Comparison of ENCODE assay signal across 10 cellular contexts in the genomic region with DNA sequence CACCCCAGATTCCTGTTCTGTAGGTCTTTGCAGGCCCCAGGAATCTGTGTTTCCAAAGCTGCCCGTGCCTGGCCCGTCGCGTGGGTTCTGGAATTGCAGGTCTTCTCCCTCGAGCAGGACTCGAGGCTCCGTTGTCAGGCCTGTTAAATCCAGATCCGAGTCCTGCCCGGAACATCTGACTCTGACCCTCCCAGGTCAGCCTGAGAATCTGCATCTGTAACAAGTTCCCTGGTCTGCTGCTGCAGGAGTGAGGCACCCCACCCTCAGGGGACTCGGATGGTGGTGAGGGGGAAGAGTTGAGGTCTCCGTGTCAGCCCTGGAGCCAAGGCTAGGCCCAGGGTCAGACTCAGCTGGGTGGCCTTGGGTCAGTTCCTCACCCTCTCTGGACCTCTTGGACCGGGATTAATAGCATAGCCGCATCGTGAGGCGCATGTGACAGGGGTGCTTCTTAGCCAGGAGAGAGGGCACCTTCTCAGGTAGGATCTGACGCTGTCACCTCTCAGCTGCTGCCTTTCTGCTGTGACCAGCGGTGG. TPM values are rescaled to one million over a fixed set of nuclear protein-coding genes. Genes with fewer than 3 reads are reported as not detected.
DNase-seq lines count a peak whose midpoint lies in the region; ATAC-seq and TF ChIP-seq lines count a peak whose summit lies in the region.
"Had no signal": no experiment of that assay in that cellular context is flagged by ENCODE, and none has a peak within 500 bp of the region (broad histone marks: within the 10 kb centered on the region; RNA-seq: fewer than 3 reads in every experiment).

No MANE protein-coding gene starts in this region.

- H3K36me3 Mint-ChIP-seq in CD8-positive, alpha-beta T cell, result no peaks in the 10 kb centered on the region
- H3K36me3 Mint-ChIP-seq in osteocyte (ENCODE audit: unreplicated experiment), result no peaks in the 10 kb centered on the region
- H3K36me3 Mint-ChIP-seq: activated naive CD4-positive, alpha-beta T cell treated with anti-CD3 and anti-CD28 coated beads, Interleukin-2, amount 50 U/mL, for 72 hours had no signal

- POLR2A ChIA-PET in CD8-positive, alpha-beta T cell (lab: Charles Lee), result interaction anchor here (0.9 to 1.1 kb wide), 3 partner anchors 16 to 88 kb away, joined by 3 to 4 read pairs (median 3); partner anchors contain the start of gene FANCA

- H3K27me3 Mint-ChIP-seq in CD8-positive, alpha-beta T cell (ENCODE audit: low read depth), result peaks cover 6% of the 10 kb centered on the region
- no peaks in the 10 kb centered on the region for H3K27me3 Mint-ChIP-seq in osteocyte (ENCODE audit: unreplicated experiment)

- peaks cover 26% of the 10 kb centered on the region for H3K4me1 Mint-ChIP-seq in CD8-positive, alpha-beta T cell (ENCODE audit: low read depth)
- peaks cover 25% of the 10 kb centered on the region for H3K4me1 Mint-ChIP-seq in osteocyte (ENCODE audit: unreplicated experiment)

- intact Hi-C loops in CD8-positive, alpha-beta T cell (cut with DNase I, micrococcal nuclease), result loop anchor here in 1 of 2 experiments (2.0 kb wide), 1 partner anchor 20 kb away; the partner anchor contains the start of gene FANCA
- intact Hi-C loops in ascending aorta (cut with DNase I), result no loop called here

- no peak overlapping the region for H3K27ac Mint-ChIP-seq in CD8-positive, alpha-beta T cell
- peak overlapping the region; percentile 94 for H3K27ac Mint-ChIP-seq in osteocyte (ENCODE audit: unreplicated experiment)

- H3K4me1 ChIP-seq in CD8-positive, alpha-beta T cell (ENCODE audit: insufficient read depth, low read length), result peaks cover 30% of the 10 kb centered on the region
- peaks cover 16% of the 10 kb centered on the region for H3K4me1 ChIP-seq in effector memory CD4-positive, alpha-beta T cell (ENCODE audit: control insufficient read depth, insufficient read depth, low read length, poor library complexity, severe bottlenecking)
- H3K4me1 ChIP-seq in ascending aorta, result no peaks in the 10 kb centered on the region

- TF ChIP-seq CTCF in CD8-positive, alpha-beta T cell (IDR thresholded peaks at IDR 0.05), result no peak
- TF ChIP-seq CTCF in LNCaP clone FGC (IDR thresholded peaks at IDR 0.05; ENCODE audit: control insufficient read depth, extremely low read depth, insufficient read depth) (no peak), osteocyte (IDR thresholded peaks at IDR 0.05) (no peak), ascending aorta (IDR thresholded peaks at IDR 0.05) (no peak)

- no peaks in the 10 kb centered on the region for H3K9me3 ChIP-seq in CD8-positive, alpha-beta T cell (ENCODE audit: low read length)
- no peaks in the 10 kb centered on the region for H3K9me3 ChIP-seq in effector memory CD4-positive, alpha-beta T cell (ENCODE audit: control insufficient read depth, low read length)
- no peaks in the 10 kb centered on the region for H3K9me3 ChIP-seq in ascending aorta

- H3K4me3 ChIP-seq in CD8-positive, alpha-beta T cell (ENCODE audit: low read depth, low read length), result peak overlapping the region; percentile 28
- H3K4me3 ChIP-seq in LNCaP clone FGC (ENCODE audit: low read depth, low read length), result peak overlapping the region; percentile 52
- H3K4me3 ChIP-seq in effector memory CD4-positive, alpha-beta T cell (ENCODE audit: insufficient read depth, low read depth, low read length, poor library complexity, severe bottlenecking), result peak overlapping the region; percentile 40
- H3K4me3 ChIP-seq in ascending aorta, result no peak overlapping the region

- no peaks in the 10 kb centered on the region for H3K36me3 ChIP-seq in CD8-positive, alpha-beta T cell (ENCODE audit: insufficient read depth, low read length)
- H3K36me3 ChIP-seq in effector memory CD4-positive, alpha-beta T cell (ENCODE audit: control insufficient read depth, insufficient read depth, low read length), result no peaks in the 10 kb centered on the region
- H3K36me3 ChIP-seq in ascending aorta, result no peaks in the 10 kb centered on the region

- CTCF ChIA-PET in CD8-positive, alpha-beta T cell (lab: Charles Lee), result interaction anchor here (0.7 to 2.0 kb wide), 8 partner anchors 27 to 137 kb away, joined by 3 to 10 read pairs (median 4); no protein-coding TSS in a partner anchor

- no peak overlapping the region for H3K27ac ChIP-seq in CD8-positive, alpha-beta T cell (ENCODE audit: low read depth, low read length)
- H3K27ac ChIP-seq in effector memory CD4-positive, alpha-beta T cell (ENCODE audit: insufficient read depth, low read length, poor library complexity, severe bottlenecking), result no peak overlapping the region
- no peak overlapping the region for H3K27ac ChIP-seq in ascending aorta

- H3K27me3 ChIP-seq in CD8-positive, alpha-beta T cell (ENCODE audit: insufficient read depth, low read length), result no peaks in the 10 kb centered on the region
- peaks cover 2% of the 10 kb centered on the region for H3K27me3 ChIP-seq in effector memory CD4-positive, alpha-beta T cell (replicated peaks; ENCODE audit: control insufficient read depth, insufficient read depth, low read length, poor library complexity, severe bottlenecking)
- H3K27me3 ChIP-seq in ascending aorta, result no peaks in the 10 kb centered on the region

- H3K4me3 Mint-ChIP-seq in CD8-positive, alpha-beta T cell, result peak overlapping the region; percentile 68
- H3K4me3 Mint-ChIP-seq in osteocyte (ENCODE audit: unreplicated experiment), result peak overlapping the region; percentile 62

- ATAC-seq in CD8-positive, alpha-beta T cell, result no peak

- DNase-seq in CD8-positive, alpha-beta T cell, result peak in 1 of 7 experiments; percentile 4
- no peak for DNase-seq in LNCaP clone FGC (ENCODE audit: low read depth)
- DNase-seq in effector memory CD4-positive, alpha-beta T cell, result no peak
- DNase-seq in osteocyte (ENCODE audit: extremely low spot score, unreplicated experiment), result no peak
- no peak for DNase-seq in ascending aorta (ENCODE audit: low spot score in 2 of 2)
- DNase-seq in DMS 273 (lab: John Stamatoyannopoulos, UW; ENCODE audit: unreplicated experiment), result no peak
- no peak for DNase-seq in SW 1271 (lab: John Stamatoyannopoulos, UW)
- DNase-seq: cortex of kidney, NCI-H1694 treated with DMSO at 0.1 percent for 48 hours had no signal

- no peaks in the 10 kb centered on the region for H3K9me3 Mint-ChIP-seq in CD8-positive, alpha-beta T cell
- no peaks in the 10 kb centered on the region for H3K9me3 Mint-ChIP-seq in osteocyte (ENCODE audit: unreplicated experiment)
- H3K9me3 Mint-ChIP-seq: activated naive CD4-positive, alpha-beta T cell treated with anti-CD3 and anti-CD28 coated beads, Interleukin-2, amount 50 U/mL, for 72 hours had no signal

RNA-seq across cellular contexts. Expression of gene SPIRE2, which starts 8.8 kb away (rescaled TPM):
- total RNA-seq in CD8-positive, alpha-beta T cell, result under 1 TPM in 1 of 2 experiments, not detected in 1; 0.76 TPM
- 4.1 and 4.6 TPM in 2 replicates for total RNA-seq in osteocyte
- not detected for total RNA-seq in ascending aorta

RNA-seq across cellular contexts. Expression of gene FANCA, which starts 20.6 kb away (rescaled TPM):
- 1 to 10 TPM; 5.6 to 7.5 TPM for total RNA-seq in CD8-positive, alpha-beta T cell
- total RNA-seq in osteocyte (14.6 and 14.7 TPM in 2 replicates), ascending aorta (68.1 TPM)

RNA-seq across cellular contexts. Expression of gene TCF25, which starts 36.3 kb away (rescaled TPM):
- 100 to 1,000 TPM; 355 to 421 TPM for total RNA-seq in CD8-positive, alpha-beta T cell
- total RNA-seq in osteocyte (251 and 267 TPM in 2 replicates), ascending aorta (237 TPM)

Comparison
In these comparisons a context has a peak if more than half of its experiments do, and no peak if none do; other contexts are left out.
1. H3K4me3 ChIP-seq: peak in CD8-positive, alpha-beta T cell (single experiment), LNCaP clone FGC (single experiment) and effector memory CD4-positive, alpha-beta T cell (single experiment); none in ascending aorta (0 of 2).